ENCODE assay signal across 11 cellular contexts in the genomic region with DNA sequence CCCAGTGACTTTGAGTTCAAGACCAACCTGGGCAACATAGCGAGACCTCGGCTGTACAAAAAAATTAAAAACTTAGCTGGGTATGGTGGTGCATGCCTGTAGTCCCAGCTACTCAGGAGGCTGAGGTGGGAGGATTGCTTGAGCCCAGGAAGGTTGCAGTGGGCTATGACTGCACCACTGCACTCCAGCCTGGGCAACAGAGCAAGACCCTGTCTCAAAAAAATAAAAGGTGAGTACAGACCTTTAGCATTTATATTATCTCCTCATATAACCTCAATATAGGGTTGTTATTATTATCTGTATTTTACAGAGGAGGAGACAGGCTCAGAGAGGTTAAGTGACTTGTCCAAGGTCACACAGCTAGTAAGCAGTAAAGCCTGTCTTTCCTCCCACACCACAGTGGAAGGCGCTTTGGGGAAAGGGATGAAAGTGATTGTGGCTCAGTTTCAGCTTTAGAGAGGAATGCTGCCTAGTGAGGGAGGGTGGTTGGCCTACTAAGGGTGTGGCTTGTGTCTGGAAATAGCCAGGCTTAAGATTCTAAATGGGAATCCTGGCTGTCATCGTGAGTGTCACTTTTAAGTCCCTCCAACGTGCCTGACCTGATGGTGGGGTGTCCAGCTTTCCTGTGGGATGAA. TPM values are rescaled to one million over a fixed set of nuclear protein-coding genes. Genes with fewer than 3 reads are reported as not detected.
DNase-seq lines count a peak whose midpoint lies in the region; ATAC-seq, FAIRE-seq and TF ChIP-seq lines count a peak whose summit lies in the region.
"Had no signal": no experiment of that assay in that cellular context is flagged by ENCODE, and none has a peak within 500 bp of the region (broad histone marks: within the 10 kb centered on the region; RNA-seq: fewer than 3 reads in every experiment).

No MANE protein-coding gene starts in this region.

- H2AFZ ChIP-seq in K562 (ENCODE audit: low read depth, low read length) = no peak overlapping the region

- no TSS peak for BruUV-seq in K562 (replicated peaks; lab: Mats Ljungman, UMichigan)

- peaks cover 16 to 45% of the 10 kb centered on the region in 2 donors for H3K36me3 Mint-ChIP-seq in activated naive CD4-positive, alpha-beta T cell treated with anti-CD3 and anti-CD28 coated beads, Interleukin-2, amount 50 U/mL, for 72 hours

- H3K36me3 ChIP-seq in K562 (ENCODE audit: control insufficient read depth, insufficient read depth, low read length) (peaks cover 56% of the 10 kb centered on the region; the same call in 2 of the 3 replicates), lower lobe of right lung (peaks cover 67% of the 10 kb centered on the region), vagina (peaks cover 0 to 47% of the 10 kb centered on the region in 2 donors)

- peak overlapping the region in 1 of 2 experiments; percentile 6; a peak in 1 of 4 replicates for H3K9ac ChIP-seq in K562 (ENCODE audit: insufficient read depth in 1 of 2, low read depth in 2 of 2, low read length in 2 of 2)

- intact Hi-C loops in K562 (cut with micrococcal nuclease) (no loop called here), lower lobe of right lung (cut with DNase I) (no loop called here), vagina (cut with DNase I) (no loop called here)

- H3K27ac Mint-ChIP-seq in activated naive CD4-positive, alpha-beta T cell treated with anti-CD3 and anti-CD28 coated beads, Interleukin-2, amount 50 U/mL, for 72 hours = peak overlapping the region; percentile 87 to 88

- H3K79me2 ChIP-seq in K562 (ENCODE audit: control insufficient read depth, insufficient read depth, low read length) = no peaks in the 10 kb centered on the region

- peaks cover 41 to 50% of the 10 kb centered on the region in 2 experiments for H3K4me1 ChIP-seq in K562 (replicated peaks in 1 of 2; ENCODE audit: control insufficient read depth in 2 of 2, insufficient read depth in 2 of 2, low read length in 2 of 2)
- peaks cover 74% of the 10 kb centered on the region for H3K4me1 ChIP-seq in lower lobe of right lung
- peaks cover 50% of the 10 kb centered on the region for H3K4me1 ChIP-seq in vagina

- no peak for DNase-seq in activated naive CD4-positive, alpha-beta T cell treated with anti-CD3 and anti-CD28 coated beads, Interleukin-2, amount 50 U/mL, for 72 hours (ENCODE audit: low spot score in 2 of 2)
- no peak for DNase-seq in activated naive CD4-positive, alpha-beta T cell treated with anti-CD3 and anti-CD28 coated beads, Interleukin-2, amount 50 U/mL, for 16 hours
- DNase-seq in K562 (ENCODE audit: extremely low read depth in 1 of 4, low spot score in 3 of 4) = no peak
- DNase-seq in lower lobe of right lung = no peak
- no peak for DNase-seq in vagina (ENCODE audit: extremely low spot score in 2 of 2)
- no peak for DNase-seq in HK-2 (ENCODE audit: unreplicated experiment)
- no peak for DNase-seq in retina
- DNase-seq: activated effector memory CD4-positive, alpha-beta T cell treated with anti-CD3 and anti-CD28 coated beads, Interleukin-2, amount 50 U/mL, for 16 hours; NCI-H69 had no signal

- in situ Hi-C loops in K562 (cut with MboI) = no loop called here

- H3K27ac ChIP-seq in K562 (ENCODE audit: extremely low read depth, low read depth, low read length) = peak overlapping the region; percentile 49; the same call in 1 of the 3 replicates
- peak overlapping the region; percentile 31 for H3K27ac ChIP-seq in lower lobe of right lung
- peak overlapping the region; percentile 5 for H3K27ac ChIP-seq in vagina

- H3K9me1 ChIP-seq in K562 (ENCODE audit: control insufficient read depth, insufficient read depth, low read length) = peaks cover 5% of the 10 kb centered on the region

- FAIRE-seq in K562 (lab: Jason Lieb, UNC) = no peak
- FAIRE-seq: islet of Langerhans had no signal

- TF ChIP-seq CTCF in K562 (IDR thresholded peaks at IDR 0.05 in 2 of 3, conservative IDR thresholded peaks at IDR 0.05 in 1 of 3; ENCODE audit: insufficient read depth in 2 of 3, low read depth in 1 of 3, low read length in 3 of 3) (no peak), lower lobe of right lung (IDR thresholded peaks at IDR 0.05) (no peak), vagina (IDR thresholded peaks at IDR 0.05) (no peak)

- TF ChIP-seq POLR2A in K562 (conservative IDR thresholded peaks at IDR 0.05) (no peak), vagina (IDR thresholded peaks at IDR 0.05) (no peak)

- H4K20me1 ChIP-seq in K562 (replicated peaks; ENCODE audit: control insufficient read depth, insufficient read depth, low read length) = no peaks in the 10 kb centered on the region

- no peaks in the 10 kb centered on the region for H3K9me3 Mint-ChIP-seq in activated naive CD4-positive, alpha-beta T cell treated with anti-CD3 and anti-CD28 coated beads, Interleukin-2, amount 50 U/mL, for 72 hours

- 64% methylated on average over 5 of the region's 5 CpGs for WGBS in K562 (ENCODE audit: insufficient coverage, low coverage, missing lambda C conversion rate)

- no peak overlapping the region for H3K4me2 ChIP-seq in K562 (ENCODE audit: insufficient read depth, low read length)

- no peak for ATAC-seq in activated naive CD4-positive, alpha-beta T cell treated with anti-CD3 and anti-CD28 coated beads, Interleukin-2, amount 50 U/mL, for 72 hours
- no peak for ATAC-seq in K562
- no peak for ATAC-seq in lower lobe of right lung
- ATAC-seq in GM19023 (IDR thresholded peaks at IDR 0.05; ENCODE audit: unreplicated experiment) = no peak

- no peak for TF ChIP-seq EP300 in K562 (IDR thresholded peaks at IDR 0.05; ENCODE audit: low read length)

- TF ChIP-seq RAD21 in K562 (CRISPR knock-in tag; conservative IDR thresholded peaks at IDR 0.05 in 1 of 2, IDR thresholded peaks at IDR 0.05 in 1 of 2) = no peak

- POLR2A ChIA-PET in K562 (lab: Yijun Ruan, JAX) = interaction anchor here (0.5 to 1.1 kb wide), 2 partner anchors 21 to 40 kb away, joined by 3 read pairs; no protein-coding TSS in a partner anchor

- CTCF ChIA-PET in K562 (lab: Yijun Ruan, JAX; ENCODE audit: low intra/inter-chr PET ratio) = no interaction called here

- H3K4me3 ChIP-seq in K562 (no peak overlapping the region), lower lobe of right lung (no peak overlapping the region), vagina (no peak overlapping the region)

- H3K27me3 ChIP-seq in K562 (ENCODE audit: control insufficient read depth in 2 of 2, insufficient read depth in 2 of 2, low read length in 2 of 2) (no peaks in the 10 kb centered on the region; a peak in 1 of 5 replicates), lower lobe of right lung (ENCODE audit: low read depth) (no peaks in the 10 kb centered on the region), vagina (no peaks in the 10 kb centered on the region)

- peaks cover 9% of the 10 kb centered on the region for H3K9me3 ChIP-seq in K562 (replicated peaks; ENCODE audit: control insufficient read depth, insufficient read depth, low read depth, low read length)
- no peaks in the 10 kb centered on the region for H3K9me3 ChIP-seq in lower lobe of right lung
- H3K9me3 ChIP-seq in vagina = no peaks in the 10 kb centered on the region

RNA-seq across cellular contexts. Expression of a gene that starts 7.2 kb away (rescaled TPM):
- total RNA-seq in activated naive CD4-positive, alpha-beta T cell treated with anti-CD3 and anti-CD28 coated beads, Interleukin-2, amount 50 U/mL, for 72 hours = 100 to 1,000 TPM in 1 of 2 donors, 10 to 100 TPM in 1; 54.7 to 111 TPM
- total RNA-seq in K562 (2011; cell fraction: chromatin; rRNA removed; ENCODE audit: low replicate concordance) = 112 and 252 TPM in 2 replicates
- 110 and 123 TPM in 2 replicates for total RNA-seq in K562 (2011; cell fraction: nucleolus; rRNA removed)
- 98.7 and 108 TPM in 2 replicates for total RNA-seq in K562 (2011; cell fraction: nucleoplasm; rRNA removed)
- total RNA-seq in K562 (2014; rRNA removed) (6.4 and 9.2 TPM in 2 replicates), K562 (2014; rRNA removed; fragmentation: Illumina TruSeq; extraction: Trizol) (5.5 and 6.1 TPM in 2 replicates), K562 (2015; rRNA removed; fragmentation: Illumina TruSeq; extraction: Trizol) (7.4 and 7.8 TPM in 2 replicates), K562 (2021) (23.8 and 27.2 TPM in 2 replicates), lower lobe of right lung (68.1 TPM), vagina (39.5 TPM)
- polyA plus RNA-seq in K562 (2011; rRNA removed) (12.8 and 18.9 TPM in 2 replicates), K562 (2014; fragmentation: Illumina TruSeq; extraction: Trizol) (16.2 and 17.0 TPM in 2 replicates), K562 (2014; fragmentation: Nextera tagmentation; extraction: Ambion mirVana) (1 to 10 TPM in 1 of 2 experiments, under 1 TPM in 1; 0.80 to 1.1 TPM), K562 (2014; rRNA removed) (19.2 and 19.3 TPM in 2 replicates)
- polyA plus RNA-seq in K562 (2011; cell fraction: cytosol; rRNA removed) = 8.0 and 10.3 TPM in 2 replicates
- 137 and 160 TPM in 2 replicates for polyA plus RNA-seq in K562 (2011; cell fraction: nucleus; rRNA removed)
- polyA plus RNA-seq in K562 (2012) = 20.9 and 33.9 TPM in 2 replicates
- polyA minus RNA-seq in K562 (2011; rRNA and poly(A)+ RNA removed) = 7.8 and 12.1 TPM in 2 replicates
- polyA minus RNA-seq in K562 (2011; cell fraction: cytosol; rRNA and poly(A)+ RNA removed) = 17.9 and 21.8 TPM in 2 replicates
- 30.6 and 40.4 TPM in 2 replicates for polyA minus RNA-seq in K562 (2011; cell fraction: nucleus; rRNA and poly(A)+ RNA removed)

RNA-seq across cellular contexts. Expression of a gene that starts 43.0 kb away (rescaled TPM):
- 10 to 100 TPM; 15.8 to 26.3 TPM for total RNA-seq in activated naive CD4-positive, alpha-beta T cell treated with anti-CD3 and anti-CD28 coated beads, Interleukin-2, amount 50 U/mL, for 72 hours
- 9.9 and 32.6 TPM in 2 replicates for total RNA-seq in K562 (2011; cell fraction: chromatin; rRNA removed; ENCODE audit: low replicate concordance)
- 18.9 and 25.0 TPM in 2 replicates for total RNA-seq in K562 (2011; cell fraction: nucleolus; rRNA removed)
- total RNA-seq in K562 (2011; cell fraction: nucleoplasm; rRNA removed) = 17.7 and 18.0 TPM in 2 replicates
- total RNA-seq in K562 (2014; rRNA removed) = 40.4 and 52.0 TPM in 2 replicates
- total RNA-seq in K562 (2014; rRNA removed; fragmentation: Illumina TruSeq; extraction: Trizol) = 12.7 and 15.6 TPM in 2 replicates
- 34.3 and 36.7 TPM in 2 replicates for total RNA-seq in K562 (2015; rRNA removed; fragmentation: Illumina TruSeq; extraction: Trizol)
- 34.9 and 38.9 TPM in 2 replicates for total RNA-seq in K562 (2021)
- 17.6 and 17.9 TPM in 2 replicates for polyA plus RNA-seq in K562 (2011; rRNA removed)
- polyA plus RNA-seq in K562 (2011; cell fraction: cytosol; rRNA removed) = 23.1 and 48.6 TPM in 2 replicates
- 10.9 and 15.7 TPM in 2 replicates for polyA plus RNA-seq in K562 (2011; cell fraction: nucleus; rRNA removed)
- 23.0 and 27.5 TPM in 2 replicates for polyA plus RNA-seq in K562 (2012)
- 18.0 and 27.7 TPM in 2 replicates for polyA plus RNA-seq in K562 (2014; fragmentation: Illumina TruSeq; extraction: Trizol)
- polyA plus RNA-seq in K562 (2014; fragmentation: Nextera tagmentation; extraction: Ambion mirVana) = 1 to 10 TPM; 2.8 to 3.5 TPM
- 26.4 and 35.0 TPM in 2 replicates for polyA plus RNA-seq in K562 (2014; rRNA removed)
- 10.0 and 13.0 TPM in 2 replicates for polyA minus RNA-seq in K562 (2011; rRNA and poly(A)+ RNA removed)
- 12.1 and 15.7 TPM in 2 replicates for polyA minus RNA-seq in K562 (2011; cell fraction: cytosol; rRNA and poly(A)+ RNA removed)
- 11.0 and 11.4 TPM in 2 replicates for polyA minus RNA-seq in K562 (2011; cell fraction: nucleus; rRNA and poly(A)+ RNA removed)
- total RNA-seq in lower lobe of right lung = 14.2 TPM
- 14.5 TPM for total RNA-seq in vagina

RNA-seq across cellular contexts. Expression of a gene that starts 43.2 kb away (rescaled TPM):
- 10 to 100 TPM; 77.3 to 96.2 TPM for total RNA-seq in activated naive CD4-positive, alpha-beta T cell treated with anti-CD3 and anti-CD28 coated beads, Interleukin-2, amount 50 U/mL, for 72 hours
- total RNA-seq in K562 (2011; cell fraction: chromatin; rRNA removed; ENCODE audit: low replicate concordance) = 60.9 and 181 TPM in 2 replicates
- 87.0 and 87.2 TPM in 2 replicates for total RNA-seq in K562 (2011; cell fraction: nucleolus; rRNA removed)
- total RNA-seq in K562 (2011; cell fraction: nucleoplasm; rRNA removed) = 56.8 and 61.4 TPM in 2 replicates
- 100 and 135 TPM in 2 replicates for total RNA-seq in K562 (2014; rRNA removed)
- total RNA-seq in K562 (2014; rRNA removed; fragmentation: Illumina TruSeq; extraction: Trizol) = 23.9 and 25.8 TPM in 2 replicates
- 48.5 and 51.4 TPM in 2 replicates for total RNA-seq in K562 (2015; rRNA removed; fragmentation: Illumina TruSeq; extraction: Trizol)
- total RNA-seq in K562 (2021) = 128 and 132 TPM in 2 replicates
- 56.6 and 80.5 TPM in 2 replicates for polyA plus RNA-seq in K562 (2011; rRNA removed)
- 71.0 and 78.8 TPM in 2 replicates for polyA plus RNA-seq in K562 (2011; cell fraction: cytosol; rRNA removed)
- polyA plus RNA-seq in K562 (2011; cell fraction: nucleus; rRNA removed) = 76.8 and 95.6 TPM in 2 replicates
- 48.8 and 67.9 TPM in 2 replicates for polyA plus RNA-seq in K562 (2012)
- polyA plus RNA-seq in K562 (2014; fragmentation: Illumina TruSeq; extraction: Trizol) = 44.4 and 77.7 TPM in 2 replicates
- 1 to 10 TPM; 1.4 to 3.1 TPM for polyA plus RNA-seq in K562 (2014; fragmentation: Nextera tagmentation; extraction: Ambion mirVana)
- 74.4 and 107 TPM in 2 replicates for polyA plus RNA-seq in K562 (2014; rRNA removed)
- polyA minus RNA-seq in K562 (2011; rRNA and poly(A)+ RNA removed) = 47.0 and 50.2 TPM in 2 replicates
- 52.1 and 64.3 TPM in 2 replicates for polyA minus RNA-seq in K562 (2011; cell fraction: cytosol; rRNA and poly(A)+ RNA removed)
- polyA minus RNA-seq in K562 (2011; cell fraction: nucleus; rRNA and poly(A)+ RNA removed) = 31.1 and 49.1 TPM in 2 replicates
- 54.9 TPM for total RNA-seq in lower lobe of right lung
- 52.5 TPM for total RNA-seq in vagina
